7 cellular contexts compared by ENCODE assay signal in genomic region chr1:43979261-43979527, GRCh38.
DNase-seq lines count a peak whose midpoint lies in the region; ATAC-seq and TF ChIP-seq lines count a peak whose summit lies in the region.
"Had no signal": no experiment of that assay in that cellular context is flagged by ENCODE, and none has a peak within 500 bp of the region (broad histone marks: within the 10 kb centered on the region; RNA-seq: fewer than 3 reads in every experiment).

No MANE protein-coding gene starts in this region.

- H3K27me3 ChIP-seq in HUES48 (ENCODE audit: control insufficient read depth, insufficient read depth, low read length), result no peaks in the 10 kb centered on the region

- H3K27ac ChIP-seq in HUES48 (ENCODE audit: low read depth, low read length) (peak overlapping the region; percentile 53), skin epidermis (peak overlapping the region; percentile 31 to 95 (median 84))

- H3K27me3 Mint-ChIP-seq in stimulated activated naive B cell treated with anti-CD40 and anti-IgM and Interleukin-4, amounts not matched to agents 10 μg/mL and 1 μg/mL and 100 μg/mL, for 72 hours, result no peaks in the 10 kb centered on the region
- H3K27me3 Mint-ChIP-seq: memory B cell had no signal

- peaks cover 49 to 53% of the 10 kb centered on the region in 2 donors for H3K36me3 Mint-ChIP-seq in stimulated activated naive B cell treated with anti-CD40 and anti-IgM and Interleukin-4, amounts not matched to agents 10 μg/mL and 1 μg/mL and 100 μg/mL, for 72 hours

- H3K9me3 Mint-ChIP-seq in stimulated activated naive B cell treated with anti-CD40 and anti-IgM and Interleukin-4, amounts not matched to agents 10 μg/mL and 1 μg/mL and 100 μg/mL, for 72 hours, result no peaks in the 10 kb centered on the region
- H3K9me3 Mint-ChIP-seq: memory B cell had no signal

- no peak for TF ChIP-seq CTCF in epithelial cell of esophagus (IDR thresholded peaks at IDR 0.05; ENCODE audit: insufficient read depth, low read depth, low read length, missing control alignments)

- no peak for ATAC-seq in stimulated activated naive B cell treated with anti-CD40 and anti-IgM and Interleukin-4, amounts not matched to agents 10 μg/mL and 1 μg/mL and 100 μg/mL, for 72 hours (replicated peaks)

- H3K9ac ChIP-seq in HUES48 (ENCODE audit: low read depth, low read length), result no peak overlapping the region

- H3K4me3 ChIP-seq in HUES48 (ENCODE audit: low read depth, low read length), result peak overlapping the region; percentile 88
- peak overlapping the region; percentile 60 for H3K4me3 ChIP-seq in epithelial cell of esophagus (ENCODE audit: low read length)
- peak overlapping the region; percentile 40 to 84 (median 73) for H3K4me3 ChIP-seq in skin epidermis

- peaks cover 40% of the 10 kb centered on the region for H3K36me3 ChIP-seq in HUES48 (ENCODE audit: control insufficient read depth, insufficient read depth, low read length)

- H3K4me3 Mint-ChIP-seq in stimulated activated naive B cell treated with anti-CD40 and anti-IgM and Interleukin-4, amounts not matched to agents 10 μg/mL and 1 μg/mL and 100 μg/mL, for 72 hours, result no peak overlapping the region

- DNase-seq in epithelial cell of esophagus (ENCODE audit: low read depth) (no peak), NCI-H69 (lab: John Stamatoyannopoulos, UW) (no peak), NCI-H748 (lab: John Stamatoyannopoulos, UW; ENCODE audit: unreplicated experiment) (no peak)
- no peak for DNase-seq in stimulated activated naive B cell treated with anti-CD40 and anti-IgM and Interleukin-4, amounts not matched to agents 10 μg/mL and 1 μg/mL and 100 μg/mL, for 72 hours

- no peaks in the 10 kb centered on the region for H3K9me3 ChIP-seq in HUES48 (ENCODE audit: control insufficient read depth, insufficient read depth, low read length)

- H3K4me1 ChIP-seq in HUES48 (ENCODE audit: control insufficient read depth, insufficient read depth, low read length), result peaks cover 18% of the 10 kb centered on the region; the same call in 1 of the 2 replicates

- H3K27ac Mint-ChIP-seq in stimulated activated naive B cell treated with anti-CD40 and anti-IgM and Interleukin-4, amounts not matched to agents 10 μg/mL and 1 μg/mL and 100 μg/mL, for 72 hours, result no peak overlapping the region
- H3K27ac Mint-ChIP-seq: memory B cell had no signal

- peaks cover 45 to 57% of the 10 kb centered on the region in 2 donors for H3K4me1 Mint-ChIP-seq in stimulated activated naive B cell treated with anti-CD40 and anti-IgM and Interleukin-4, amounts not matched to agents 10 μg/mL and 1 μg/mL and 100 μg/mL, for 72 hours
